ENCODE assay signal across 11 cellular contexts in the genomic region with DNA sequence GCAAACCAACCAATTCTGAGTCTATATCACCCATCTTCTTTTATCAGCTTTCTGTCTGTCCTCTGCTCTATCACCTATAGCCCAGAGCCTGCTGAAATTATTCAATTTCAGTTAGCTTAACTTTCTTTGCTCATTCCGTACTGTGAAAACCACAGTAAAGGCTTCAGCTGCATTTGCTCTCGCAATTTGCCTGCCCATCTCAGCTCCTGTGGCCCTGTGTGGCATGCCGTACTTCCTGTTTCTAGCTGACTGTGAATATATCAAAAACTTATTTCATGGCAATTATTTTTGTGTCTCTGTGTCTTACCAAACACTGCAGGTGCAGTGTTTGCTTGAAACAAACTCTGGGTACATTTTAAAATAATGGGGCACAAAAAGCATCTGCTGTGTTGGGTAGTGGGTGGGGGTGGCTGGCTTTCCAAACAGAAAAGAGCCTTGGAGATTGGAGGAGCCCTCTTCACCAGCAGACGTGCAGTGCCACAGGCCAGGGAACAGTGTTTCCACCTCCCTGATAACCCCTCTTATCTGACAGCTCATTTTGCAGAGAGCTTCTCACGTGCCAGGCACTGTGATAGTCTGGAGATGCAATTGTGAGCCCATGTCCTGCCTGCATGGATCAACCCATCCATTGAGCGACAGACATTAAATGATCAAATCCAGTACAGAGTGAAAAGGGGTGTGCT. TPM values are rescaled to one million over a fixed set of nuclear protein-coding genes. Genes with fewer than 3 reads are reported as not detected.
DNase-seq lines count a peak whose midpoint lies in the region; ATAC-seq and TF ChIP-seq lines count a peak whose summit lies in the region.
"Had no signal": no experiment of that assay in that cellular context is flagged by ENCODE, and none has a peak within 500 bp of the region (broad histone marks: within the 10 kb centered on the region; RNA-seq: fewer than 3 reads in every experiment).

No MANE protein-coding gene starts in this region.

- CTCF ChIA-PET in activated CD4-positive, alpha-beta T cell treated with anti-CD3 and anti-CD28 coated beads for 36 hours (lab: Charles Lee) = interaction anchor here (0.6 to 1.8 kb wide), 3 partner anchors 47 to 282 kb away, joined by 3 to 7 read pairs (median 5); no protein-coding TSS in a partner anchor

- no peak overlapping the region for H3K27ac ChIP-seq in coronary artery
- H3K27ac ChIP-seq in thymus (ENCODE audit: low read depth) = peak overlapping the region; percentile 97
- H3K27ac ChIP-seq: right lobe of liver had no signal

- no peaks in the 10 kb centered on the region for H3K9me3 ChIP-seq in thymus (ENCODE audit: control insufficient read depth)
- H3K9me3 ChIP-seq: right lobe of liver had no signal

- H3K9me3 Mint-ChIP-seq in activated CD4-positive, alpha-beta T cell treated with anti-CD3 and anti-CD28 coated beads for 36 hours (ENCODE audit: low read depth) = peaks cover 7% of the 10 kb centered on the region

- WGBS in thymus = 5% methylated on average over 6 of the region's 6 CpGs

- H3K4me3 ChIP-seq in coronary artery (no peak overlapping the region), thymus (ENCODE audit: low read length) (peak overlapping the region; percentile 8), H7 (ENCODE audit: insufficient read depth, low read depth, low read length) (no peak overlapping the region)
- H3K4me3 ChIP-seq: right lobe of liver had no signal

- intact Hi-C loops in activated CD4-positive, alpha-beta T cell treated with anti-CD3 and anti-CD28 coated beads for 36 hours (cut with DNase I, micrococcal nuclease) = no loop called here
- intact Hi-C loops in posterior vena cava (cut with DNase I) = no loop called here

- no peaks in the 10 kb centered on the region for H3K27me3 ChIP-seq in thymus (ENCODE audit: control insufficient read depth, insufficient read depth)
- no peaks in the 10 kb centered on the region for H3K27me3 ChIP-seq in H7 (ENCODE audit: control insufficient read depth, insufficient read depth, low read length)
- H3K27me3 ChIP-seq: right lobe of liver had no signal

- H3K36me3 Mint-ChIP-seq in activated CD4-positive, alpha-beta T cell treated with anti-CD3 and anti-CD28 coated beads for 36 hours (ENCODE audit: low read depth) = no peaks in the 10 kb centered on the region

- H3K4me1 ChIP-seq in thymus (ENCODE audit: control insufficient read depth, insufficient read depth, low read length) = peaks cover 54% of the 10 kb centered on the region

- TF ChIP-seq CTCF in coronary artery (IDR thresholded peaks at IDR 0.05) = no peak

- H3K27me3 Mint-ChIP-seq in activated CD4-positive, alpha-beta T cell treated with anti-CD3 and anti-CD28 coated beads for 36 hours = no peaks in the 10 kb centered on the region

- H3K36me3 ChIP-seq in thymus (ENCODE audit: control insufficient read depth, insufficient read depth) (no peaks in the 10 kb centered on the region), H7 (replicated peaks; ENCODE audit: control insufficient read depth, insufficient read depth, low read length) (no peaks in the 10 kb centered on the region)
- H3K36me3 ChIP-seq: right lobe of liver had no signal

- peak; percentile 90 for ATAC-seq in activated CD4-positive, alpha-beta T cell treated with anti-CD3 and anti-CD28 coated beads for 36 hours
- no peak for ATAC-seq in HG03460 (IDR thresholded peaks at IDR 0.05; ENCODE audit: unreplicated experiment)
- ATAC-seq: HepG2, right lobe of liver had no signal

- POLR2A ChIA-PET in activated CD4-positive, alpha-beta T cell treated with anti-CD3 and anti-CD28 coated beads for 36 hours (lab: Charles Lee) = no interaction called here

- no peak overlapping the region for H3K4me3 Mint-ChIP-seq in activated CD4-positive, alpha-beta T cell treated with anti-CD3 and anti-CD28 coated beads for 36 hours

- DNase-seq in activated gamma-delta T cell treated with Interleukin-2 at 50 U/mL for 16 hours = peak; percentile 50
- DNase-seq in activated gamma-delta T cell (lab: John Stamatoyannopoulos, UW) = no peak
- DNase-seq in activated CD4-positive, alpha-beta T cell treated with anti-CD3 and anti-CD28 coated beads for 36 hours = peak; percentile 72
- DNase-seq in coronary artery (ENCODE audit: low spot score) = peak; percentile 46
- DNase-seq in posterior vena cava (ENCODE audit: low spot score) = no peak
- no peak for DNase-seq in H7
- DNase-seq: NCI-H345, right lobe of liver had no signal

- H3K27ac Mint-ChIP-seq in activated CD4-positive, alpha-beta T cell treated with anti-CD3 and anti-CD28 coated beads for 36 hours = peak overlapping the region; percentile 63

- H3K4me1 Mint-ChIP-seq in activated CD4-positive, alpha-beta T cell treated with anti-CD3 and anti-CD28 coated beads for 36 hours = peaks cover 72% of the 10 kb centered on the region

RNA-seq across cellular contexts. Expression of a gene that starts 45.2 kb away (rescaled TPM):
- total RNA-seq in activated CD4-positive, alpha-beta T cell treated with anti-CD3 and anti-CD28 coated beads for 36 hours = not detected
- polyA plus RNA-seq in thymus = 1.0 TPM
- total RNA-seq in posterior vena cava = 10 to 100 TPM; 35.0 to 80.1 TPM
- total RNA-seq in H7 (2014; rRNA removed; shearing (Covaris generic)) = 3.4 and 4.5 TPM in 2 replicates
- total RNA-seq: HepG2 had no signal
- polyA plus RNA-seq: HepG2 had no signal

Comparison
In these comparisons a context has a peak if more than half of its experiments do, and no peak if none do; other contexts are left out.
1. DNase-seq: peak in activated gamma-delta T cell treated with Interleukin-2 at 50 U/mL for 16 hours (single experiment), activated CD4-positive, alpha-beta T cell treated with anti-CD3 and anti-CD28 coated beads for 36 hours (single experiment) and coronary artery (single experiment); none in activated gamma-delta T cell (single experiment), posterior vena cava (single experiment) and H7 (single experiment).